9 cellular contexts compared by ENCODE assay signal in genomic region chr1:61743432-61743705, GRCh38. TPM values are rescaled to one million over a fixed set of nuclear protein-coding genes. Genes with fewer than 3 reads are reported as not detected.
DNase-seq lines count a peak whose midpoint lies in the region; ATAC-seq and TF ChIP-seq lines count a peak whose summit lies in the region.
"Had no signal": no experiment of that assay in that cellular context is flagged by ENCODE, and none has a peak within 500 bp of the region (broad histone marks: within the 10 kb centered on the region; RNA-seq: fewer than 3 reads in every experiment).

No MANE protein-coding gene starts in this region.

- WGBS in SK-N-SH (ENCODE audit: low lambda C conversion rate): 69% methylated on average over 5 of the region's 5 CpGs
- no CpG with 5 or more reads among the region's 5 CpGs for WGBS in trophoblast cell (ENCODE audit: extremely low coverage, insufficient coverage, insufficient read length)

- H3K79me2 ChIP-seq in SK-N-SH (ENCODE audit: insufficient read depth) (peaks cover 15% of the 10 kb centered on the region), trophoblast cell (ENCODE audit: control insufficient read depth, insufficient read depth, low read length, poor library complexity) (peaks cover 14% of the 10 kb centered on the region)

- H3K36me3 ChIP-seq in SK-N-SH (replicated peaks in 1 of 2; ENCODE audit: control insufficient read depth in 1 of 2, insufficient read depth in 2 of 2, low read length in 1 of 2) (no peaks in the 10 kb centered on the region), trophoblast cell (ENCODE audit: control insufficient read depth in 1 of 2, insufficient read depth in 2 of 2, low read length in 2 of 2) (no peaks in the 10 kb centered on the region)

- no peak for ATAC-seq in CD4-positive, alpha-beta T cell (ENCODE audit: poor library complexity)
- no peak for ATAC-seq in HG02885 (IDR thresholded peaks at IDR 0.05; ENCODE audit: poor library complexity, unreplicated experiment)

- POLR2A ChIA-PET in CD4-positive, alpha-beta T cell (lab: Charles Lee): interaction anchor here (0.6 to 1.6 kb wide), 4 partner anchors 18 to 50 kb away, joined by 3 to 6 read pairs (median 3); partner anchors contain the start of gene TM2D1
- POLR2A ChIA-PET in SK-N-SH (lab: Yijun Ruan, JAX): interaction anchor here (1.2 to 1.7 kb wide), 2 partner anchors 17 to 693 kb away, joined by 3 to 5 read pairs; no protein-coding TSS in a partner anchor

- no peaks in the 10 kb centered on the region for H3K9me3 Mint-ChIP-seq in CD4-positive, alpha-beta T cell

- DNase-seq in CD4-positive, alpha-beta T cell: no peak
- no peak for DNase-seq in SK-N-SH
- DNase-seq in fibroblast of mammary gland (ENCODE audit: low read depth): no peak
- DNase-seq in trophoblast cell: no peak
- no peak for DNase-seq in NCI-H2081 treated with DMSO at 0.1 percent for 48 hours (lab: John Stamatoyannopoulos, UW)
- DNase-seq in stimulated activated CD4-positive, alpha-beta T cell treated with anti-CD3 and anti-CD28 coated beads, Interleukin-1b, Interleukin-23, amount 100 ng/mL, for 48 hours: no peak
- no peak for DNase-seq in 8988T
- DNase-seq: activated CD8-positive, alpha-beta memory T cell treated with anti-CD3 and anti-CD28 coated beads for 24 hours had no signal

- no peaks in the 10 kb centered on the region for H3K27me3 Mint-ChIP-seq in CD4-positive, alpha-beta T cell

- H4K8ac ChIP-seq in trophoblast cell (ENCODE audit: low read depth, low read length): no peak overlapping the region

- H3K4me2 ChIP-seq in SK-N-SH (peak overlapping the region; percentile 85), trophoblast cell (ENCODE audit: low read length) (peak overlapping the region; percentile 60)

- no peaks in the 10 kb centered on the region for H4K20me1 ChIP-seq in SK-N-SH (ENCODE audit: insufficient read depth)

- H3K4me3 Mint-ChIP-seq in CD4-positive, alpha-beta T cell: peak overlapping the region; percentile 83

- H3K36me3 Mint-ChIP-seq in CD4-positive, alpha-beta T cell (ENCODE audit: low read depth): peaks cover 7% of the 10 kb centered on the region

- CTCF ChIA-PET in CD4-positive, alpha-beta T cell (lab: Charles Lee): interaction anchor here (1.0 kb wide), 2 partner anchors 9 to 693 kb away, joined by 3 to 4 read pairs; no protein-coding TSS in a partner anchor
- CTCF ChIA-PET in SK-N-SH (lab: Yijun Ruan, JAX): interaction anchor here (1.4 kb wide), 1 partner anchor 197 kb away, joined by 3 read pairs; no protein-coding TSS in a partner anchor

- H4K12ac ChIP-seq in trophoblast cell (ENCODE audit: low read depth, low read length): no peak overlapping the region

- TF ChIP-seq RAD21 in SK-N-SH (IDR thresholded peaks at IDR 0.05; ENCODE audit: low read length): no peak

- peaks cover 12% of the 10 kb centered on the region for H3K79me1 ChIP-seq in trophoblast cell (ENCODE audit: low read length)

- no peak overlapping the region for H3K18ac ChIP-seq in trophoblast cell (ENCODE audit: low read length)

- no peak overlapping the region for H2AK5ac ChIP-seq in trophoblast cell (ENCODE audit: low read length)

- H3K27ac ChIP-seq in CD4-positive, alpha-beta T cell (ENCODE audit: low read depth, low read length): no peak overlapping the region
- peak overlapping the region; percentile 67 to 86; a peak in 3 of 4 replicates for H3K27ac ChIP-seq in SK-N-SH (ENCODE audit: low read depth in 2 of 2, low read length in 1 of 2)
- H3K27ac ChIP-seq in trophoblast cell (ENCODE audit: low read depth, low read length): peak overlapping the region; percentile 96

- H3K9me2 ChIP-seq in SK-N-SH: no peaks in the 10 kb centered on the region

- peak overlapping the region; percentile 90 for H3K4ac ChIP-seq in trophoblast cell (ENCODE audit: low read depth, low read length)

- H2BK5ac ChIP-seq in trophoblast cell (ENCODE audit: low read depth, low read length, poor library complexity): no peak overlapping the region

- no peak overlapping the region for H2BK120ac ChIP-seq in trophoblast cell (ENCODE audit: insufficient read depth, low read length, poor library complexity)

- TF ChIP-seq EP300 in SK-N-SH (IDR thresholded peaks at IDR 0.05; ENCODE audit: borderline replicate concordance in 1 of 2, low read depth in 1 of 2, low read length in 1 of 2): no peak

- H3K4me3 ChIP-seq in SK-N-SH (ENCODE audit: low read depth in 2 of 2, low read length in 1 of 2) (peak overlapping the region; percentile 64 to 77), fibroblast of mammary gland (ENCODE audit: control insufficient read depth, low read depth, low read length) (peak overlapping the region; percentile 66), trophoblast cell (ENCODE audit: low read depth, low read length) (peak overlapping the region; percentile 87)

- peak overlapping the region; percentile 95 for H4K91ac ChIP-seq in trophoblast cell (ENCODE audit: low read depth, low read length)

- H3K4me1 Mint-ChIP-seq in CD4-positive, alpha-beta T cell (ENCODE audit: low read depth): peaks cover 39% of the 10 kb centered on the region

- H3K4me1 ChIP-seq in SK-N-SH (ENCODE audit: control insufficient read depth in 1 of 2, insufficient read depth in 2 of 2, low read depth in 1 of 2, low read length in 1 of 2) (peaks cover 5 to 6% of the 10 kb centered on the region in 2 experiments; a peak in 2 of 4 replicates), trophoblast cell (ENCODE audit: control insufficient read depth in 1 of 2, insufficient read depth in 2 of 2, low read length in 2 of 2) (peaks cover 9 to 11% of the 10 kb centered on the region in 2 experiments)

- no peak overlapping the region for H3K23ac ChIP-seq in trophoblast cell (ENCODE audit: low read length)

- H3K27ac Mint-ChIP-seq in CD4-positive, alpha-beta T cell: peak overlapping the region; percentile 57

- H2AFZ ChIP-seq in SK-N-SH (ENCODE audit: low read depth) (peak overlapping the region; percentile 85), trophoblast cell (ENCODE audit: insufficient read depth, low read length, poor library complexity) (no peak overlapping the region)

- H2BK12ac ChIP-seq in trophoblast cell (ENCODE audit: low read length): no peak overlapping the region

- TF ChIP-seq CTCF in CD4-positive, alpha-beta T cell (IDR thresholded peaks at IDR 0.05): no peak
- TF ChIP-seq CTCF in SK-N-SH (IDR thresholded peaks at IDR 0.05) (no peak), fibroblast of mammary gland (conservative IDR thresholded peaks at IDR 0.05; ENCODE audit: control insufficient read depth, insufficient read depth, low read depth, low read length) (no peak)

- intact Hi-C loops in CD4-positive, alpha-beta T cell (cut with DNase I, micrococcal nuclease): loop anchor here (5.0 kb wide), 2 partner anchors 39 to 694 kb away; partner anchors contain the start of gene USP1 (in 1 of the 2)

- H3K27me3 ChIP-seq in CD4-positive, alpha-beta T cell (ENCODE audit: control insufficient read depth, insufficient read depth, low read length): no peaks in the 10 kb centered on the region
- H3K27me3 ChIP-seq in SK-N-SH (ENCODE audit: insufficient read depth): no peaks in the 10 kb centered on the region
- no peaks in the 10 kb centered on the region for H3K27me3 ChIP-seq in trophoblast cell (ENCODE audit: insufficient read depth, low read length)

- H3F3A ChIP-seq in SK-N-SH (replicated peaks; ENCODE audit: insufficient read depth): no peaks in the 10 kb centered on the region

- H3K9me3 ChIP-seq in CD4-positive, alpha-beta T cell (ENCODE audit: control insufficient read depth, low read length): no peaks in the 10 kb centered on the region
- H3K9me3 ChIP-seq in SK-N-SH (no peaks in the 10 kb centered on the region), trophoblast cell (ENCODE audit: insufficient read depth, low read depth, low read length) (no peaks in the 10 kb centered on the region)

- no peak overlapping the region for H3K14ac ChIP-seq in trophoblast cell (ENCODE audit: low read length)

- H3K9ac ChIP-seq in SK-N-SH: peak overlapping the region; percentile 87
- H3K9ac ChIP-seq in trophoblast cell (ENCODE audit: low read length): no peak overlapping the region

TF ChIP-seq in SK-N-SH, 30 proteins besides CTCF, POLR2A, EP300 and RAD21:
- TF ChIP-seq SMC3 (IDR thresholded peaks at IDR 0.05; ENCODE audit: low read depth, low read length) (no peak), POLR2AphosphoS5 (IDR thresholded peaks at IDR 0.05; ENCODE audit: low read depth, low read length) (no peak), TAF1 (IDR thresholded peaks at IDR 0.05; ENCODE audit: borderline replicate concordance, low read depth, low read length) (no peak), EZH2phosphoT487 (IDR thresholded peaks at IDR 0.05; ENCODE audit: borderline replicate concordance, low read depth) (no peak), USF1 (IDR thresholded peaks at IDR 0.05; ENCODE audit: borderline replicate concordance, low read depth) (no peak)

RNA-seq across cellular contexts. Expression of gene PATJ, which starts 1.1 kb away (rescaled TPM):
- total RNA-seq in CD4-positive, alpha-beta T cell: 10 to 100 TPM; 50.4 to 54.1 TPM
- polyA plus RNA-seq in SK-N-SH (2012; rRNA removed): 2.5 and 3.0 TPM in 2 replicates
- 2.2 and 2.4 TPM in 2 replicates for polyA plus RNA-seq in SK-N-SH (2012; cell fraction: cytosol; rRNA removed)
- 3.6 and 6.0 TPM in 2 replicates for polyA plus RNA-seq in SK-N-SH (2012; cell fraction: nucleus; rRNA removed)
- polyA plus RNA-seq in trophoblast cell (2013): 25.8 and 26.4 TPM in 2 replicates

RNA-seq across cellular contexts. Expression of gene TM2D1, which starts 18.4 kb away (rescaled TPM):
- 10 to 100 TPM; 12.0 to 13.7 TPM for total RNA-seq in CD4-positive, alpha-beta T cell
- 56.1 and 58.6 TPM in 2 replicates for polyA plus RNA-seq in SK-N-SH (2012; rRNA removed)
- 62.8 and 86.9 TPM in 2 replicates for polyA plus RNA-seq in SK-N-SH (2012; cell fraction: cytosol; rRNA removed)
- polyA plus RNA-seq in SK-N-SH (2012; cell fraction: nucleus; rRNA removed): 32.7 and 39.8 TPM in 2 replicates
- 26.4 and 26.9 TPM in 2 replicates for polyA plus RNA-seq in trophoblast cell (2013)
